In the genomic region with DNA sequence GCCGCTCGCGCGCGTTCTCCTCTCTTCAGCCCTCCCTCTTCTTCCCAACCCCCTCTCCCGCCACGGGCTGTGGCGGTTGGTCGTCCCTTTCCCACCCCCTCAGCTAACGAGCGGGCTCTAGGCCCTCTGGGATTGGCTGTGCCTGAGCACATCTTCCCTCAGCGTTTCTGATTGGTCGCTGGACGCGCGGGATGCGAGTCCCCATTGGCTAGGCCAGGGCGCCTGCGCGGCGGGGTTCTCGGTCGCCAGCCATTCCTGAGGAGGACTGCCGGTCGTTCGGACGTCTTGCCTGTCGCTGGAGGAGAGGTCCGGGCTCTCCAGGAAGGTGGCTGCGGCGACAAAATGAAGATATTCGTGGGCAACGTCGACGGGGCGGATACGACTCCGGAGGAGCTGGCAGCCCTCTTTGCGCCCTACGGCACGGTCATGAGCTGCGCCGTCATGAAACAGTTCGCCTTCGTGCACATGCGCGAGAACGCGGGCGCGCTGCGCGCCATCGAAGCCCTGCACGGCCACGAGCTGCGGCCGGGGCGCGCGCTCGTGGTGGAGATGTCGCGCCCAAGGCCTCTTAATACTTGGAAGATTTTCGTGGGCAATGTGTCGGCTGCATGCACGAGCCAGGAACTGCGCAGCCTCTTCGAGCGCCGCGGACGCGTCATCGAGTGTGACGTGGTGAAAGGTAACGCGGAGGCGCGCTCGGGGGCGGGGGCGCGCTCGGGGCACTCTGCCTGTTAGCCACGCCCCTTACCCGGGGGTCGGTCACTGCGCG, we compare ENCODE assay signal across 8 cellular contexts. TPM values are rescaled to one million over a fixed set of nuclear protein-coding genes. Genes with fewer than 3 reads are reported as not detected.
DNase-seq lines count a peak whose midpoint lies in the region; ATAC-seq and TF ChIP-seq lines count a peak whose summit lies in the region.

A gene with protein sequence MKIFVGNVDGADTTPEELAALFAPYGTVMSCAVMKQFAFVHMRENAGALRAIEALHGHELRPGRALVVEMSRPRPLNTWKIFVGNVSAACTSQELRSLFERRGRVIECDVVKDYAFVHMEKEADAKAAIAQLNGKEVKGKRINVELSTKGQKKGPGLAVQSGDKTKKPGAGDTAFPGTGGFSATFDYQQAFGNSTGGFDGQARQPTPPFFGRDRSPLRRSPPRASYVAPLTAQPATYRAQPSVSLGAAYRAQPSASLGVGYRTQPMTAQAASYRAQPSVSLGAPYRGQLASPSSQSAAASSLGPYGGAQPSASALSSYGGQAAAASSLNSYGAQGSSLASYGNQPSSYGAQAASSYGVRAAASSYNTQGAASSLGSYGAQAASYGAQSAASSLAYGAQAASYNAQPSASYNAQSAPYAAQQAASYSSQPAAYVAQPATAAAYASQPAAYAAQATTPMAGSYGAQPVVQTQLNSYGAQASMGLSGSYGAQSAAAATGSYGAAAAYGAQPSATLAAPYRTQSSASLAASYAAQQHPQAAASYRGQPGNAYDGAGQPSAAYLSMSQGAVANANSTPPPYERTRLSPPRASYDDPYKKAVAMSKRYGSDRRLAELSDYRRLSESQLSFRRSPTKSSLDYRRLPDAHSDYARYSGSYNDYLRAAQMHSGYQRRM (plus strand): TSS at position 252 of the 769 bp plus-strand sequence. CDS start 91 bp downstream, at position 343.

- no peaks in the 10 kb centered on the region for H3K27me3 ChIP-seq in PC-9 (ENCODE audit: insufficient read depth, low read depth)
- no peaks in the 10 kb centered on the region for H3K27me3 ChIP-seq in mucosa of rectum (ENCODE audit: control insufficient read depth in 2 of 2, insufficient read depth in 2 of 2, low read length in 2 of 2)

- peak; percentile 98 for DNase-seq in DMS153 (lab: John Stamatoyannopoulos, UW)
- peak; percentile 99 for DNase-seq in Jurkat, Clone E6-1 (ENCODE audit: low read depth, low spot score)
- peak; percentile 99 for DNase-seq in PC-9
- peak; percentile 96 for DNase-seq in activated T-cell treated with anti-CD3 and anti-CD28 coated beads, Interleukin-2, amount 50 U/mL, for 1 hour
- peak; percentile 88 for DNase-seq in epithelial cell of proximal tubule (ENCODE audit: low read depth)
- peak; percentile 98 for DNase-seq in stimulated activated CD8-positive, alpha-beta memory T cell treated with anti-CD3 and anti-CD28 coated beads, Interleukin-4, amount 100 ng/mL, for 48 hours

- H3K4me1 ChIP-seq in PC-9 (replicated peaks; ENCODE audit: insufficient read depth), result peaks cover 41% of the 10 kb centered on the region
- peaks cover 19 to 21% of the 10 kb centered on the region in 2 donors for H3K4me1 ChIP-seq in mucosa of rectum (ENCODE audit: control insufficient read depth in 2 of 2, insufficient read depth in 2 of 2, low read length in 2 of 2)

- CTCF ChIA-PET in PC-9 (lab: Charles Lee), result interaction anchor here (0.6 to 0.7 kb wide), 2 partner anchors 150 to 196 kb away, joined by 3 to 4 read pairs; a partner anchor contains a TSS

- no peaks in the 10 kb centered on the region for H3K9me2 ChIP-seq in PC-9 (ENCODE audit: insufficient read depth)

- peak within 1 kb of the TSS; percentile 87 to 100 for H3K9ac ChIP-seq in mucosa of rectum (ENCODE audit: low read depth in 1 of 2, low read length in 2 of 2)

- H3K27ac ChIP-seq in PC-9 (peak within 1 kb of the TSS; percentile 73), mucosa of rectum (ENCODE audit: low read depth in 2 of 2, low read length in 2 of 2) (peak within 1 kb of the TSS; percentile 98 to 99)

- TF ChIP-seq CTCF in PC-9 (conservative IDR thresholded peaks at IDR 0.05) (no peak), epithelial cell of proximal tubule (conservative IDR thresholded peaks at IDR 0.05; ENCODE audit: low read depth, low read length) (no peak)

- no peaks in the 10 kb centered on the region for H3K9me3 ChIP-seq in PC-9 (ENCODE audit: insufficient read depth, low read depth)
- H3K9me3 ChIP-seq in mucosa of rectum (ENCODE audit: control insufficient read depth in 2 of 2, low read length in 2 of 2), result no peaks in the 10 kb centered on the region

- POLR2A ChIA-PET in PC-9 (lab: Charles Lee; ENCODE audit: unreplicated experiment), result interaction anchor here (0.5 to 1.9 kb wide), 16 partner anchors 9 to 1019 kb away, joined by 3 to 18 read pairs (median 6); a partner anchor contains a TSS

- no TSS peak for BruUV-seq in PC-9 (replicated peaks; lab: Mats Ljungman, UMichigan)

- H3F3A ChIP-seq in PC-9 (ENCODE audit: insufficient read depth, low read depth), result peaks cover 24% of the 10 kb centered on the region; the same call in 1 of the 2 replicates

- peaks cover 45% of the 10 kb centered on the region for H4K20me1 ChIP-seq in PC-9 (ENCODE audit: insufficient read depth)

- H2AFZ ChIP-seq in PC-9, result peak within 1 kb of the TSS; percentile 91

- peaks cover 63% of the 10 kb centered on the region for H3K79me2 ChIP-seq in PC-9 (ENCODE audit: low read depth)

- peaks cover 17% of the 10 kb centered on the region for H3K36me3 ChIP-seq in PC-9 (ENCODE audit: low read depth)
- peaks cover 0 to 2% of the 10 kb centered on the region in 2 donors for H3K36me3 ChIP-seq in mucosa of rectum (ENCODE audit: control insufficient read depth in 2 of 2, insufficient read depth in 2 of 2, low read length in 2 of 2)

- H3K4me3 ChIP-seq in Jurkat, Clone E6-1 (ENCODE audit: low read length), result peak within 1 kb of the TSS; percentile 75
- H3K4me3 ChIP-seq in PC-9 (peak within 1 kb of the TSS; percentile 73), epithelial cell of proximal tubule (ENCODE audit: low read depth, low read length) (peak within 1 kb of the TSS; percentile 68), mucosa of rectum (ENCODE audit: low read length in 2 of 2) (peak within 1 kb of the TSS; percentile 84 to 98)

- ATAC-seq in GM21619 (IDR thresholded peaks at IDR 0.05; ENCODE audit: unreplicated experiment), result peak; percentile 81

- H3K4me2 ChIP-seq in PC-9, result peak within 1 kb of the TSS; percentile 99

- intact Hi-C loops in PC-9 (cut with micrococcal nuclease; ENCODE audit: unreplicated experiment), result loop anchor here (1.0 to 2.0 kb wide), 3 partner anchors 22 to 61 kb away; a partner anchor contains a TSS

RNA-seq across cellular contexts. Expression of the gene that starts here (rescaled TPM):
- polyA plus RNA-seq in Jurkat, Clone E6-1 (2012; ENCODE audit: insufficient read depth, insufficient read length), result 83.2 TPM
- total RNA-seq in PC-9 (2021) (108 and 112 TPM in 2 replicates), epithelial cell of proximal tubule (40.4 and 73.7 TPM in 2 replicates)

Comparison
In these comparisons a context has a peak if more than half of its experiments do, and no peak if none do; other contexts are left out.
1. Peak in every context shown above with its lines: DNase-seq, ATAC-seq, H3K4me3 ChIP-seq and H3K27ac ChIP-seq.